In the genomic region with DNA sequence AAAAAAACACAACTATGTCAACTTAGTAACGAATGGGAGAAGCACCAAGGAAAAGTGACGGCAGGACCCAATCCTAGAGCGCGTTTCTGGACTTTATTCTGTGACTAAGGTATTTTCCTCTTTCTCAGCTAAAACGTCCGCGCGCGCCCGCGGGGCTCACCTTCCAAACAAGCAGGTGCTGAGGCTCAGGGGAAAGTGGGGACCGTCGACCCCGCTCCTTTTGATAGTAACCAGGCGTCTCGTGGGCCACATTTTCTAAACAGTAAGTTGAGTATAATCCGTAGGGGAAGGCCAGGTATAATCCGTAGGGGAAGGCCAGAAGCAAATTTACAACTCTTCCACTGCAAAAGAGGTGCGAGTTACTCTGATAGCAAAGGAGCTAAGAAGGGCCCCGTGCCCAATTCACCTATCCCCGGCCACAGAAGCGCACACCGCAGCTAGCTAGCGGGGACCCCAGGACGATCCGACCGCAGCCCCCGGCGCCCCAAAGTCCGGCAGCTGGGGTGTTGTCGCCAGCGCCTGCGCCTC, we compare ENCODE assay signal across 8 cellular contexts. TPM values are rescaled to one million over a fixed set of nuclear protein-coding genes. Genes with fewer than 3 reads are reported as not detected.
DNase-seq lines count a peak whose midpoint lies in the region; ATAC-seq and TF ChIP-seq lines count a peak whose summit lies in the region.

No MANE protein-coding gene starts in this region.

- 1 to 3% (median 2%) methylated on average over 20 to 33 of the region's 33 CpGs for WGBS in stomach, 5 donors

- peak overlapping the region; percentile 43 for H3K27ac Mint-ChIP-seq in activated naive CD4-positive, alpha-beta T cell treated with anti-CD3 and anti-CD28 coated beads, Interleukin-2, amount 50 U/mL, for 24 hours

- intact Hi-C loops in stomach (cut with DNase I; ENCODE audit: low total_unique reads) = no loop called here

- H3K9me3 Mint-ChIP-seq in activated naive CD4-positive, alpha-beta T cell treated with anti-CD3 and anti-CD28 coated beads, Interleukin-2, amount 50 U/mL, for 24 hours = no peaks in the 10 kb centered on the region

- peak; percentile 17 for DNase-seq in AG20443 (ENCODE audit: low spot score)
- DNase-seq in HL-60 (ENCODE audit: low read depth in 1 of 2, low spot score in 1 of 2) = peak in 1 of 2 experiments; percentile 26
- DNase-seq in iPS-NIHi11 (ENCODE audit: low spot score) = peak; percentile 22
- no peak for DNase-seq in stomach
- DNase-seq in SW480 (ENCODE audit: low spot score) = no peak
- no peak for DNase-seq in NCI-H1105 (lab: John Stamatoyannopoulos, UW)

- H3K4me1 ChIP-seq in stomach = peaks cover 11 to 37% (median 26%) of the 10 kb centered on the region in 4 donors

- TF ChIP-seq CTCF in HL-60 (IDR thresholded peaks at IDR 0.05; ENCODE audit: insufficient read depth, low read length) = no peak
- TF ChIP-seq CTCF in stomach (IDR thresholded peaks at IDR 0.05) = no peak

- no peaks in the 10 kb centered on the region for H3K36me3 ChIP-seq in stomach

- H3K36me3 Mint-ChIP-seq in activated naive CD4-positive, alpha-beta T cell treated with anti-CD3 and anti-CD28 coated beads, Interleukin-2, amount 50 U/mL, for 24 hours = no peaks in the 10 kb centered on the region

- H3K27me3 ChIP-seq in HL-60 (ENCODE audit: insufficient read depth, poor library complexity, severe bottlenecking) (no peaks in the 10 kb centered on the region), stomach (peaks cover 0 to 47% (median 22%) of the 10 kb centered on the region in 3 donors)

- H3K4me1 Mint-ChIP-seq in activated naive CD4-positive, alpha-beta T cell treated with anti-CD3 and anti-CD28 coated beads, Interleukin-2, amount 50 U/mL, for 24 hours = peaks cover 16% of the 10 kb centered on the region

- no peak for ATAC-seq in GM18502 (IDR thresholded peaks at IDR 0.05; ENCODE audit: poor library complexity, unreplicated experiment)

- H3K4me3 ChIP-seq in HL-60 (replicated peaks; ENCODE audit: insufficient read depth, low read length) (peak overlapping the region; percentile 90), stomach (peak overlapping the region; percentile 58 to 93 (median 71))

- H3K27me3 Mint-ChIP-seq in activated naive CD4-positive, alpha-beta T cell treated with anti-CD3 and anti-CD28 coated beads, Interleukin-2, amount 50 U/mL, for 24 hours = peaks cover 29% of the 10 kb centered on the region

- peak overlapping the region; percentile 85 for H3K4me3 Mint-ChIP-seq in activated naive CD4-positive, alpha-beta T cell treated with anti-CD3 and anti-CD28 coated beads, Interleukin-2, amount 50 U/mL, for 24 hours

- no peak for TF ChIP-seq POLR2A in stomach (IDR thresholded peaks at IDR 0.05)

- H3K27ac ChIP-seq in HL-60 (replicated peaks) (peak overlapping the region; percentile 90), stomach (peak overlapping the region in 2 of 5 donors; percentile 49 to 59)

- H3K9me3 ChIP-seq in stomach = no peaks in the 10 kb centered on the region

- no peak for TF ChIP-seq EP300 in stomach (IDR thresholded peaks at IDR 0.05)

RNA-seq across cellular contexts. Expression of a gene that starts 0.7 kb away (rescaled TPM):
- 10 to 100 TPM in 3 of 5 donors, 1 to 10 TPM in 2; 5.9 to 60.8 (median 15.2) TPM for total RNA-seq in stomach
- 1 to 10 TPM in 2 of 3 donors, under 1 TPM in 1; 0.61 to 4.5 (median 2.3) TPM for polyA plus RNA-seq in stomach

Comparison
In these comparisons a context has a peak if more than half of its experiments do, and no peak if none do; other contexts are left out.
1. DNase-seq: peak in AG20443 (single experiment) and iPS-NIHi11 (single experiment); none in stomach (single experiment), SW480 (single experiment) and NCI-H1105 (single experiment).